10 cellular contexts compared by ENCODE assay signal in the genomic region with DNA sequence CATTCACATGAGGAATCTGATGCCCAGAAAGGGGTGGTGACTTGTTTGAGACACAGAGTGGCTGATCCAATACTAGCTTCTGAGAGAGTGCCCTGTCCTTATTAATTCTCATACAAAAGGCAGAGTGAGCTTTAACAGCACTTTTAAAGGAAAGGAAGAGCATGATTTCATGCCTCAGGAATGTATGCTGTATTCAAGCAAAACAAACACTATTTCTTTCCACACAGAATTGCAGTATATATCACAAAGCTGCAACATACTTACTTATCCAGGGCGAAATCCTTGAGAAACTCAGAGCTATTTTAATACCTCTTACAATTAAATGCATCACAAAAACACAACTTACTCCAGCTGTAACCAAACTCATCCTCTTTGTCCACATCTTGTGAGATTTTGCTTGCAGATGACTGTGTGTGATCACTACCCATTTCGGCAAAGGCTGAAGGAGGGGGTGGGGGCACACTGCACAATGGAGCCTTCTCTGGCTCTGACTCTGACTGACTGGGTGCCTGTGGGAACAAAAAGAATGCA.
DNase-seq lines count a peak whose midpoint lies in the region; ATAC-seq, FAIRE-seq and TF ChIP-seq lines count a peak whose summit lies in the region.
"Had no signal": no experiment of that assay in that cellular context is flagged by ENCODE, and none has a peak within 500 bp of the region (broad histone marks: within the 10 kb centered on the region; RNA-seq: fewer than 3 reads in every experiment).

No MANE protein-coding gene starts in this region.

- FAIRE-seq in frontal cortex (lab: Jason Lieb, UNC): no peak
- FAIRE-seq: GM18507 had no signal

- in situ Hi-C loops in astrocyte of the cerebellum (cut with HindIII; ENCODE audit: low sequenced_read_pairs): no loop called here

- H3K4me3 ChIP-seq in astrocyte of the cerebellum (ENCODE audit: low read depth, low read length): peak overlapping the region; percentile 18

- no peak for ATAC-seq in HG02870 (IDR thresholded peaks at IDR 0.05; ENCODE audit: unreplicated experiment)

- TF ChIP-seq CTCF in astrocyte of the cerebellum (IDR thresholded peaks at IDR 0.05; ENCODE audit: low read depth, low read length, missing control alignments): no peak

- DNase-seq in HS-27A (ENCODE audit: low read depth) (peak; percentile 62), astrocyte of the cerebellum (ENCODE audit: low read depth) (peak; percentile 85), iPS-NIHi7 (ENCODE audit: extremely low spot score) (peak; percentile 15), superior temporal gyrus (ENCODE audit: extremely low spot score) (peak; percentile 68), NCI-H748 (lab: John Stamatoyannopoulos, UW; ENCODE audit: unreplicated experiment) (no peak), frontal cortex (ENCODE audit: low spot score in 2 of 2) (no peak), D341Med (ENCODE audit: low spot score) (no peak)
- DNase-seq: SHP77 had no signal

Comparison
In these comparisons a context has a peak if more than half of its experiments do, and no peak if none do; other contexts are left out.
1. DNase-seq: peak in HS-27A (single experiment), astrocyte of the cerebellum (single experiment), iPS-NIHi7 (single experiment) and superior temporal gyrus (single experiment); none in NCI-H748 (single experiment), frontal cortex (0 of 2) and D341Med (single experiment).